Comparison of ENCODE assay signal across 1 cellular context in the genomic region with DNA sequence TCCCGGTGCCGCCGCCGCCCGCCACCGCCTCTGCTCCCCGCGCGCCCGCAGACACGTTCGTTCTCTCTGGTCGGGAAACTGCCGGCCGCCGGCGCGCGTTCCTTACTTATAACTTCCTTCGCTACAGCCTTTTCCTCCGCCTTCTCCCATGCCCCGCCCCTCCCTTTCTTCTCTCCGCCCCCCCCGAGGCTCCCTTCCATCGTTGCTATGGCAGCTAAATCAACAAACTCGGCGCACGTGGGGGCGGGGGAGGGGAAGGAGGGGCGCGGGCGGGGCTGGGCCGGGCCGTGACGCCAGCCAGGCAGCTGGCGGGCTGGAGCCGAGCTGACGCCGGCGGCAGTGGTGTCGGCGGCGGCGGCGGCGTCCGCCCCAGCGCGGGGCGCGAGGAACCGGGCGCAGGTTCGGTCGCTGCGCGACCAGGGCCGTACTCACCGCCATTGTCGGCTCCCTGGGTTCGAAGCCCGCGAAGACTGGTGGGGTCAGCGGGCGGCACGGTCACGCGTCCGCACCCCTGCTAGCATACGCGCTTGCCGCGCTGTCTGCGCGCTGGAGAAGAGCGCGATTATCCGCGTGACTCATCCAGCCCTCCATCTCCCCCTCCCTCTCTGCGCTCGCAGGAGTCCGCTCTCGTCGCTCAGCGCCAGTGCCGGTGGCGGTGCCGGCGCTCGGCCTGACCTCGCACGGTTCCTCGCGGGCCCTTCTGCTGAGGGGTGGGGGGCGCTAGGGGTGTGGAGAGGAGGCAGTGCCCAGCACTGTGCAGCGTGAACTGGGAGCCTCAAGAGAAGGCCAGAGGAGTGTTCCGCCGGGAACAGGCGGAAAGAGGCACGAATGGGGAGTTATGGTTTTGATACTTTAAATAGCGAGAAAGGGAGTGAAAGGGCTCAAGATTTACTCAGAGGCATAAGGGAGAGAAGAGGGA.
TF ChIP-seq lines count a peak whose summit lies in the region.

A gene (minus strand): TSS at position 83 of the 919 bp plus-strand sequence. CDS start 597 bp downstream, outside the sequence.

TF ChIP-seq in WTC11, 78 proteins besides CTCF, POLR2A, EP300 and RAD21 (continued from another document and continues in another):
- TF ChIP-seq, protein P1, sequence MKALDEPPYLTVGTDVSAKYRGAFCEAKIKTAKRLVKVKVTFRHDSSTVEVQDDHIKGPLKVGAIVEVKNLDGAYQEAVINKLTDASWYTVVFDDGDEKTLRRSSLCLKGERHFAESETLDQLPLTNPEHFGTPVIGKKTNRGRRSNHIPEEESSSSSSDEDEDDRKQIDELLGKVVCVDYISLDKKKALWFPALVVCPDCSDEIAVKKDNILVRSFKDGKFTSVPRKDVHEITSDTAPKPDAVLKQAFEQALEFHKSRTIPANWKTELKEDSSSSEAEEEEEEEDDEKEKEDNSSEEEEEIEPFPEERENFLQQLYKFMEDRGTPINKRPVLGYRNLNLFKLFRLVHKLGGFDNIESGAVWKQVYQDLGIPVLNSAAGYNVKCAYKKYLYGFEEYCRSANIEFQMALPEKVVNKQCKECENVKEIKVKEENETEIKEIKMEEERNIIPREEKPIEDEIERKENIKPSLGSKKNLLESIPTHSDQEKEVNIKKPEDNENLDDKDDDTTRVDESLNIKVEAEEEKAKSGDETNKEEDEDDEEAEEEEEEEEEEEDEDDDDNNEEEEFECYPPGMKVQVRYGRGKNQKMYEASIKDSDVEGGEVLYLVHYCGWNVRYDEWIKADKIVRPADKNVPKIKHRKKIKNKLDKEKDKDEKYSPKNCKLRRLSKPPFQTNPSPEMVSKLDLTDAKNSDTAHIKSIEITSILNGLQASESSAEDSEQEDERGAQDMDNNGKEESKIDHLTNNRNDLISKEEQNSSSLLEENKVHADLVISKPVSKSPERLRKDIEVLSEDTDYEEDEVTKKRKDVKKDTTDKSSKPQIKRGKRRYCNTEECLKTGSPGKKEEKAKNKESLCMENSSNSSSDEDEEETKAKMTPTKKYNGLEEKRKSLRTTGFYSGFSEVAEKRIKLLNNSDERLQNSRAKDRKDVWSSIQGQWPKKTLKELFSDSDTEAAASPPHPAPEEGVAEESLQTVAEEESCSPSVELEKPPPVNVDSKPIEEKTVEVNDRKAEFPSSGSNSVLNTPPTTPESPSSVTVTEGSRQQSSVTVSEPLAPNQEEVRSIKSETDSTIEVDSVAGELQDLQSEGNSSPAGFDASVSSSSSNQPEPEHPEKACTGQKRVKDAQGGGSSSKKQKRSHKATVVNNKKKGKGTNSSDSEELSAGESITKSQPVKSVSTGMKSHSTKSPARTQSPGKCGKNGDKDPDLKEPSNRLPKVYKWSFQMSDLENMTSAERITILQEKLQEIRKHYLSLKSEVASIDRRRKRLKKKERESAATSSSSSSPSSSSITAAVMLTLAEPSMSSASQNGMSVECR (CRISPR knock-in tag; IDR thresholded peaks at IDR 0.05; ENCODE audit: borderline replicate concordance): 0 out of 2 replicates have a peak, but pooled peaks have one; percentile 38
- TF ChIP-seq ATF1 (CRISPR knock-in tag; IDR thresholded peaks at IDR 0.05) (0 out of 2 replicates have a peak, but pooled peaks have one; percentile 37), CBFB (CRISPR knock-in tag; IDR thresholded peaks at IDR 0.05; ENCODE audit: low read depth) (no peak), SMAD3 (CRISPR knock-in tag; IDR thresholded peaks at IDR 0.05; ENCODE audit: borderline replicate concordance) (no peak), MXD4 (CRISPR knock-in tag; IDR thresholded peaks at IDR 0.05; ENCODE audit: borderline replicate concordance) (no peak), ZNF671 (CRISPR knock-in tag; IDR thresholded peaks at IDR 0.05) (no peak), SP1 (CRISPR knock-in tag; conservative IDR thresholded peaks at IDR 0.05) (peak; percentile 55; the same call in 1 of the 2 replicates), NR2C2 (CRISPR knock-in tag; IDR thresholded peaks at IDR 0.05) (no peak), JUN (CRISPR knock-in tag; IDR thresholded peaks at IDR 0.05) (0 out of 2 replicates have a peak, but pooled peaks have one; percentile 75), FOXK1 (CRISPR knock-in tag; IDR thresholded peaks at IDR 0.05) (peak; percentile 55)
- TF ChIP-seq, protein P2, sequence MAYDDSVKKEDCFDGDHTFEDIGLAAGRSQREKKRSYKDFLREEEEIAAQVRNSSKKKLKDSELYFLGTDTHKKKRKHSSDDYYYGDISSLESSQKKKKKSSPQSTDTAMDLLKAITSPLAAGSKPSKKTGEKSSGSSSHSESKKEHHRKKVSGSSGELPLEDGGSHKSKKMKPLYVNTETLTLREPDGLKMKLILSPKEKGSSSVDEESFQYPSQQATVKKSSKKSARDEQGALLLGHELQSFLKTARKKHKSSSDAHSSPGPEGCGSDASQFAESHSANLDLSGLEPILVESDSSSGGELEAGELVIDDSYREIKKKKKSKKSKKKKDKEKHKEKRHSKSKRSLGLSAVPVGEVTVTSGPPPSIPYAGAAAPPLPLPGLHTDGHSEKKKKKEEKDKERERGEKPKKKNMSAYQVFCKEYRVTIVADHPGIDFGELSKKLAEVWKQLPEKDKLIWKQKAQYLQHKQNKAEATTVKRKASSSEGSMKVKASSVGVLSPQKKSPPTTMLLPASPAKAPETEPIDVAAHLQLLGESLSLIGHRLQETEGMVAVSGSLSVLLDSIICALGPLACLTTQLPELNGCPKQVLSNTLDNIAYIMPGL (CRISPR knock-in tag; IDR thresholded peaks at IDR 0.05): 0 out of 2 replicates have a peak, but pooled peaks have one; percentile 34
- TF ChIP-seq, protein P3, sequence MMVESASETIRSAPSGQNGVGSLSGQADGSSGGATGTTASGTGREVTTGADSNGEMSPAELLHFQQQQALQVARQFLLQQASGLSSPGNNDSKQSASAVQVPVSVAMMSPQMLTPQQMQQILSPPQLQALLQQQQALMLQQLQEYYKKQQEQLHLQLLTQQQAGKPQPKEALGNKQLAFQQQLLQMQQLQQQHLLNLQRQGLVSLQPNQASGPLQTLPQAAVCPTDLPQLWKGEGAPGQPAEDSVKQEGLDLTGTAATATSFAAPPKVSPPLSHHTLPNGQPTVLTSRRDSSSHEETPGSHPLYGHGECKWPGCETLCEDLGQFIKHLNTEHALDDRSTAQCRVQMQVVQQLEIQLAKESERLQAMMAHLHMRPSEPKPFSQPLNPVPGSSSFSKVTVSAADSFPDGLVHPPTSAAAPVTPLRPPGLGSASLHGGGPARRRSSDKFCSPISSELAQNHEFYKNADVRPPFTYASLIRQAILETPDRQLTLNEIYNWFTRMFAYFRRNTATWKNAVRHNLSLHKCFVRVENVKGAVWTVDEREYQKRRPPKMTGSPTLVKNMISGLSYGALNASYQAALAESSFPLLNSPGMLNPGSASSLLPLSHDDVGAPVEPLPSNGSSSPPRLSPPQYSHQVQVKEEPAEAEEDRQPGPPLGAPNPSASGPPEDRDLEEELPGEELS (CRISPR knock-in tag; IDR thresholded peaks at IDR 0.05): peak; percentile 95
- TF ChIP-seq, protein P4, sequence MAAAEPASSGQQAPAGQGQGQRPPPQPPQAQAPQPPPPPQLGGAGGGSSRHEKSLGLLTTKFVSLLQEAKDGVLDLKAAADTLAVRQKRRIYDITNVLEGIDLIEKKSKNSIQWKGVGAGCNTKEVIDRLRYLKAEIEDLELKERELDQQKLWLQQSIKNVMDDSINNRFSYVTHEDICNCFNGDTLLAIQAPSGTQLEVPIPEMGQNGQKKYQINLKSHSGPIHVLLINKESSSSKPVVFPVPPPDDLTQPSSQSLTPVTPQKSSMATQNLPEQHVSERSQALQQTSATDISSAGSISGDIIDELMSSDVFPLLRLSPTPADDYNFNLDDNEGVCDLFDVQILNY (CRISPR knock-in tag; IDR thresholded peaks at IDR 0.05): peak; percentile 43
- TF ChIP-seq, protein P5, sequence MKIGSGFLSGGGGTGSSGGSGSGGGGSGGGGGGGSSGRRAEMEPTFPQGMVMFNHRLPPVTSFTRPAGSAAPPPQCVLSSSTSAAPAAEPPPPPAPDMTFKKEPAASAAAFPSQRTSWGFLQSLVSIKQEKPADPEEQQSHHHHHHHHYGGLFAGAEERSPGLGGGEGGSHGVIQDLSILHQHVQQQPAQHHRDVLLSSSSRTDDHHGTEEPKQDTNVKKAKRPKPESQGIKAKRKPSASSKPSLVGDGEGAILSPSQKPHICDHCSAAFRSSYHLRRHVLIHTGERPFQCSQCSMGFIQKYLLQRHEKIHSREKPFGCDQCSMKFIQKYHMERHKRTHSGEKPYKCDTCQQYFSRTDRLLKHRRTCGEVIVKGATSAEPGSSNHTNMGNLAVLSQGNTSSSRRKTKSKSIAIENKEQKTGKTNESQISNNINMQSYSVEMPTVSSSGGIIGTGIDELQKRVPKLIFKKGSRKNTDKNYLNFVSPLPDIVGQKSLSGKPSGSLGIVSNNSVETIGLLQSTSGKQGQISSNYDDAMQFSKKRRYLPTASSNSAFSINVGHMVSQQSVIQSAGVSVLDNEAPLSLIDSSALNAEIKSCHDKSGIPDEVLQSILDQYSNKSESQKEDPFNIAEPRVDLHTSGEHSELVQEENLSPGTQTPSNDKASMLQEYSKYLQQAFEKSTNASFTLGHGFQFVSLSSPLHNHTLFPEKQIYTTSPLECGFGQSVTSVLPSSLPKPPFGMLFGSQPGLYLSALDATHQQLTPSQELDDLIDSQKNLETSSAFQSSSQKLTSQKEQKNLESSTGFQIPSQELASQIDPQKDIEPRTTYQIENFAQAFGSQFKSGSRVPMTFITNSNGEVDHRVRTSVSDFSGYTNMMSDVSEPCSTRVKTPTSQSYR (CRISPR knock-in tag; IDR thresholded peaks at IDR 0.05): no peak
- TF ChIP-seq, protein P6, sequence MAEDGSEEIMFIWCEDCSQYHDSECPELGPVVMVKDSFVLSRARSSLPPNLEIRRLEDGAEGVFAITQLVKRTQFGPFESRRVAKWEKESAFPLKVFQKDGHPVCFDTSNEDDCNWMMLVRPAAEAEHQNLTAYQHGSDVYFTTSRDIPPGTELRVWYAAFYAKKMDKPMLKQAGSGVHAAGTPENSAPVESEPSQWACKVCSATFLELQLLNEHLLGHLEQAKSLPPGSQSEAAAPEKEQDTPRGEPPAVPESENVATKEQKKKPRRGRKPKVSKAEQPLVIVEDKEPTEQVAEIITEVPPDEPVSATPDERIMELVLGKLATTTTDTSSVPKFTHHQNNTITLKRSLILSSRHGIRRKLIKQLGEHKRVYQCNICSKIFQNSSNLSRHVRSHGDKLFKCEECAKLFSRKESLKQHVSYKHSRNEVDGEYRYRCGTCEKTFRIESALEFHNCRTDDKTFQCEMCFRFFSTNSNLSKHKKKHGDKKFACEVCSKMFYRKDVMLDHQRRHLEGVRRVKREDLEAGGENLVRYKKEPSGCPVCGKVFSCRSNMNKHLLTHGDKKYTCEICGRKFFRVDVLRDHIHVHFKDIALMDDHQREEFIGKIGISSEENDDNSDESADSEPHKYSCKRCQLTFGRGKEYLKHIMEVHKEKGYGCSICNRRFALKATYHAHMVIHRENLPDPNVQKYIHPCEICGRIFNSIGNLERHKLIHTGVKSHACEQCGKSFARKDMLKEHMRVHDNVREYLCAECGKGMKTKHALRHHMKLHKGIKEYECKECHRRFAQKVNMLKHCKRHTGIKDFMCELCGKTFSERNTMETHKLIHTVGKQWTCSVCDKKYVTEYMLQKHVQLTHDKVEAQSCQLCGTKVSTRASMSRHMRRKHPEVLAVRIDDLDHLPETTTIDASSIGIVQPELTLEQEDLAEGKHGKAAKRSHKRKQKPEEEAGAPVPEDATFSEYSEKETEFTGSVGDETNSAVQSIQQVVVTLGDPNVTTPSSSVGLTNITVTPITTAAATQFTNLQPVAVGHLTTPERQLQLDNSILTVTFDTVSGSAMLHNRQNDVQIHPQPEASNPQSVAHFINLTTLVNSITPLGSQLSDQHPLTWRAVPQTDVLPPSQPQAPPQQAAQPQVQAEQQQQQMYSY (CRISPR knock-in tag; IDR thresholded peaks at IDR 0.05): no peak
- TF ChIP-seq, protein P7, sequence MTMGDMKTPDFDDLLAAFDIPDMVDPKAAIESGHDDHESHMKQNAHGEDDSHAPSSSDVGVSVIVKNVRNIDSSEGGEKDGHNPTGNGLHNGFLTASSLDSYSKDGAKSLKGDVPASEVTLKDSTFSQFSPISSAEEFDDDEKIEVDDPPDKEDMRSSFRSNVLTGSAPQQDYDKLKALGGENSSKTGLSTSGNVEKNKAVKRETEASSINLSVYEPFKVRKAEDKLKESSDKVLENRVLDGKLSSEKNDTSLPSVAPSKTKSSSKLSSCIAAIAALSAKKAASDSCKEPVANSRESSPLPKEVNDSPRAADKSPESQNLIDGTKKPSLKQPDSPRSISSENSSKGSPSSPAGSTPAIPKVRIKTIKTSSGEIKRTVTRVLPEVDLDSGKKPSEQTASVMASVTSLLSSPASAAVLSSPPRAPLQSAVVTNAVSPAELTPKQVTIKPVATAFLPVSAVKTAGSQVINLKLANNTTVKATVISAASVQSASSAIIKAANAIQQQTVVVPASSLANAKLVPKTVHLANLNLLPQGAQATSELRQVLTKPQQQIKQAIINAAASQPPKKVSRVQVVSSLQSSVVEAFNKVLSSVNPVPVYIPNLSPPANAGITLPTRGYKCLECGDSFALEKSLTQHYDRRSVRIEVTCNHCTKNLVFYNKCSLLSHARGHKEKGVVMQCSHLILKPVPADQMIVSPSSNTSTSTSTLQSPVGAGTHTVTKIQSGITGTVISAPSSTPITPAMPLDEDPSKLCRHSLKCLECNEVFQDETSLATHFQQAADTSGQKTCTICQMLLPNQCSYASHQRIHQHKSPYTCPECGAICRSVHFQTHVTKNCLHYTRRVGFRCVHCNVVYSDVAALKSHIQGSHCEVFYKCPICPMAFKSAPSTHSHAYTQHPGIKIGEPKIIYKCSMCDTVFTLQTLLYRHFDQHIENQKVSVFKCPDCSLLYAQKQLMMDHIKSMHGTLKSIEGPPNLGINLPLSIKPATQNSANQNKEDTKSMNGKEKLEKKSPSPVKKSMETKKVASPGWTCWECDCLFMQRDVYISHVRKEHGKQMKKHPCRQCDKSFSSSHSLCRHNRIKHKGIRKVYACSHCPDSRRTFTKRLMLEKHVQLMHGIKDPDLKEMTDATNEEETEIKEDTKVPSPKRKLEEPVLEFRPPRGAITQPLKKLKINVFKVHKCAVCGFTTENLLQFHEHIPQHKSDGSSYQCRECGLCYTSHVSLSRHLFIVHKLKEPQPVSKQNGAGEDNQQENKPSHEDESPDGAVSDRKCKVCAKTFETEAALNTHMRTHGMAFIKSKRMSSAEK (CRISPR knock-in tag; IDR thresholded peaks at IDR 0.05; ENCODE audit: borderline replicate concordance): no peak
- TF ChIP-seq, protein P8, sequence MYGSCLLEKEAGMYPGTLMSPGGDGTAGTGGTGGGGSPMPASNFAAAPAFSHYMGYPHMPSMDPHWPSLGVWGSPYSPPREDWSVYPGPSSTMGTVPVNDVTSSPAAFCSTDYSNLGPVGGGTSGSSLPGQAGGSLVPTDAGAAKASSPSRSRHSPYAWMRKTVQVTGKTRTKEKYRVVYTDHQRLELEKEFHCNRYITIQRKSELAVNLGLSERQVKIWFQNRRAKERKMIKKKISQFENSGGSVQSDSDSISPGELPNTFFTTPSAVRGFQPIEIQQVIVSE (CRISPR knock-in tag; IDR thresholded peaks at IDR 0.05; ENCODE audit: borderline replicate concordance): no peak
- TF ChIP-seq, protein P9, sequence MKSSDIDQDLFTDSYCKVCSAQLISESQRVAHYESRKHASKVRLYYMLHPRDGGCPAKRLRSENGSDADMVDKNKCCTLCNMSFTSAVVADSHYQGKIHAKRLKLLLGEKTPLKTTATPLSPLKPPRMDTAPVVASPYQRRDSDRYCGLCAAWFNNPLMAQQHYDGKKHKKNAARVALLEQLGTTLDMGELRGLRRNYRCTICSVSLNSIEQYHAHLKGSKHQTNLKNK (CRISPR knock-in tag; IDR thresholded peaks at IDR 0.05): no peak
